In genomic region chr2:181430406-181431199, GRCh38 we compare ENCODE assay signal across 8 cellular contexts. TPM values are rescaled to one million over a fixed set of nuclear protein-coding genes. Genes with fewer than 3 reads are reported as not detected.
DNase-seq lines count a peak whose midpoint lies in the region; ATAC-seq and TF ChIP-seq lines count a peak whose summit lies in the region.

No MANE protein-coding gene starts in this region.

- no peak overlapping the region for H3K27ac ChIP-seq in colonic mucosa
- H3K27ac ChIP-seq in thymus (ENCODE audit: low read depth), result peak overlapping the region; percentile 9

- no peak overlapping the region for H3K4me3 Mint-ChIP-seq in activated T-cell treated with anti-CD3 and anti-CD28 coated beads, Interleukin-2, amount 50 U/mL, for 72 hours

- H3K36me3 Mint-ChIP-seq in activated T-cell treated with anti-CD3 and anti-CD28 coated beads, Interleukin-2, amount 50 U/mL, for 72 hours (ENCODE audit: insufficient read depth in 2 of 2), result peaks cover 0 to 11% of the 10 kb centered on the region in 2 donors

- H3K36me3 ChIP-seq in colonic mucosa, result no peaks in the 10 kb centered on the region
- no peaks in the 10 kb centered on the region for H3K36me3 ChIP-seq in thymus (ENCODE audit: control insufficient read depth, insufficient read depth)
- H3K36me3 ChIP-seq in H7 (replicated peaks; ENCODE audit: control insufficient read depth, insufficient read depth, low read length), result no peaks in the 10 kb centered on the region

- TF ChIP-seq CTCF in colonic mucosa (IDR thresholded peaks at IDR 0.05), result peak; percentile 36

- H3K27ac Mint-ChIP-seq in activated T-cell treated with anti-CD3 and anti-CD28 coated beads, Interleukin-2, amount 50 U/mL, for 72 hours, result no peak overlapping the region

- H3K4me1 Mint-ChIP-seq in activated T-cell treated with anti-CD3 and anti-CD28 coated beads, Interleukin-2, amount 50 U/mL, for 72 hours (ENCODE audit: low read depth), result peaks cover 21% of the 10 kb centered on the region

- DNase-seq in activated T-cell treated with anti-CD3 and anti-CD28 coated beads, Interleukin-2, amount 50 U/mL, for 72 hours, result peak in 1 of 2 donors; percentile 23
- DNase-seq in activated T-cell treated with anti-CD3 and anti-CD28 coated beads, Interleukin-2, amount 50 U/mL, for 1 hour, result no peak
- DNase-seq in NOMO-1 treated with DMSO at 0.1 percent for 48 hours (lab: John Stamatoyannopoulos, UW; ENCODE audit: unreplicated experiment), result peak; percentile 83
- DNase-seq in colonic mucosa, result no peak
- no peak for DNase-seq in H7
- no peak for DNase-seq in left lobe of liver (ENCODE audit: low spot score)
- DNase-seq in D341Med (ENCODE audit: low spot score), result no peak

- H3K4me3 ChIP-seq in colonic mucosa (no peak overlapping the region), thymus (ENCODE audit: low read length) (no peak overlapping the region), H7 (ENCODE audit: insufficient read depth, low read depth, low read length) (no peak overlapping the region)

- intact Hi-C loops in colonic mucosa (cut with DNase I), result no loop called here

- WGBS in thymus, result 30% methylated on average over 3 of the region's 3 CpGs

- no peaks in the 10 kb centered on the region for H3K27me3 Mint-ChIP-seq in activated T-cell treated with anti-CD3 and anti-CD28 coated beads, Interleukin-2, amount 50 U/mL, for 72 hours (ENCODE audit: low read depth)

- no peaks in the 10 kb centered on the region for H3K4me1 ChIP-seq in colonic mucosa
- no peaks in the 10 kb centered on the region for H3K4me1 ChIP-seq in thymus (ENCODE audit: control insufficient read depth, insufficient read depth, low read length)

- H3K9ac ChIP-seq in colonic mucosa (ENCODE audit: low read depth in 2 of 2, low read length in 2 of 2), result no peak overlapping the region

- peaks cover 2 to 6% of the 10 kb centered on the region in 2 donors for H3K9me3 Mint-ChIP-seq in activated T-cell treated with anti-CD3 and anti-CD28 coated beads, Interleukin-2, amount 50 U/mL, for 72 hours

- ATAC-seq in activated T-cell treated with anti-CD3 and anti-CD28 coated beads, Interleukin-2, amount 50 U/mL, for 72 hours (replicated peaks in 1 of 2), result peak; percentile 49 to 58
- no peak for ATAC-seq in left lobe of liver

- H3K27me3 ChIP-seq in colonic mucosa, result no peaks in the 10 kb centered on the region
- H3K27me3 ChIP-seq in thymus (ENCODE audit: control insufficient read depth, insufficient read depth), result no peaks in the 10 kb centered on the region
- H3K27me3 ChIP-seq in H7 (ENCODE audit: control insufficient read depth, insufficient read depth, low read length), result no peaks in the 10 kb centered on the region

- no peaks in the 10 kb centered on the region for H3K9me3 ChIP-seq in colonic mucosa
- H3K9me3 ChIP-seq in thymus (ENCODE audit: control insufficient read depth), result peaks cover under 1% of the 10 kb centered on the region

RNA-seq across cellular contexts. Expression of gene ITGA4, which starts 26.6 kb away (rescaled TPM):
- 10 to 100 TPM; 47.3 to 47.5 TPM for total RNA-seq in activated T-cell treated with anti-CD3 and anti-CD28 coated beads, Interleukin-2, amount 50 U/mL, for 72 hours
- total RNA-seq in colonic mucosa (1 to 10 TPM; 4.1 to 6.7 TPM), left lobe of liver (2.3 TPM)
- polyA plus RNA-seq in thymus, result 40.3 TPM
- total RNA-seq in H7 (2014; rRNA removed; shearing (Covaris generic)), result 1.6 and 2.2 TPM in 2 replicates

Comparison
In these comparisons a context has a peak if more than half of its experiments do, and no peak if none do; other contexts are left out.
1. RNA of gene ITGA4, which starts 26.6 kb away (total RNA-seq): 47.3 to 47.5 TPM in activated T-cell treated with anti-CD3 and anti-CD28 coated beads, Interleukin-2, amount 50 U/mL, for 72 hours; 4.1 to 6.7 TPM in colonic mucosa, 2.3 TPM in left lobe of liver (single experiment) and 1.6 to 2.2 TPM in H7; every median in the first group is over 4 times any median in the second.